In genomic region chr4:109821186-109821585, GRCh38 we compare ENCODE assay signal across 31 cellular contexts. TPM values are rescaled to one million over a fixed set of nuclear protein-coding genes. Genes with fewer than 3 reads are reported as not detected.
A peak's percentile ranks its signal among the peaks of the same experiment; 100 is the strongest.
DNase-seq lines count a peak whose midpoint lies in the region; ATAC-seq and TF ChIP-seq lines count a peak whose summit lies in the region.
"Had no signal": no experiment of that assay in that cellular context is flagged by ENCODE, and none has a peak within 500 bp of the region (broad histone marks: within the 10 kb centered on the region; RNA-seq: fewer than 3 reads in every experiment).

No MANE protein-coding gene starts in this region.

- no peaks in the 10 kb centered on the region for H3K27me3 ChIP-seq in CD4-positive, alpha-beta memory T cell (ENCODE audit: insufficient read depth, low read length)
- H3K27me3 ChIP-seq in foreskin keratinocyte: no peaks in the 10 kb centered on the region
- H3K27me3 ChIP-seq: pancreas had no signal

- H3K27me3 Mint-ChIP-seq in activated T-cell treated with anti-CD3 and anti-CD28 coated beads, Interleukin-2, amount 50 U/mL, for 24 hours: no peaks in the 10 kb centered on the region
- no peaks in the 10 kb centered on the region for H3K27me3 Mint-ChIP-seq in CD4-positive, alpha-beta memory T cell
- no peaks in the 10 kb centered on the region for H3K27me3 Mint-ChIP-seq in activated T-helper 2 cell treated with anti-CD3 and anti-CD28 coated beads, Interferon-gamma antibody, Interleukin-2, Interleukin-4, amounts not matched to agents 10 μg/mL and 5 μg/mL and 100 μg/mL, durations not matched to agents 14 hours and 24 hours and 36 hours (ENCODE audit: low read depth)
- no peaks in the 10 kb centered on the region for H3K27me3 Mint-ChIP-seq in naive thymus-derived CD8-positive, alpha-beta T cell
- H3K27me3 Mint-ChIP-seq: activated B cell treated with CpG ODN at 0.5 μM for 24 hours; activated naive CD8-positive, alpha-beta T cell treated with anti-CD3 and anti-CD28 coated beads, Interleukin-2, amount 10 ng/mL, durations not matched to agents 7 days and 5 days; CD8-positive, alpha-beta memory T cell; dendritic cell treated with granulocyte-macrophage colony-stimulating factor and Interleukin-4, amounts not matched to agents 40 ng/mL and 50 ng/mL, for 4 days; T-cell had no signal

- TF ChIP-seq CTCF in foreskin keratinocyte (conservative IDR thresholded peaks at IDR 0.05): no peak

- POLR2A ChIA-PET in CD4-positive, alpha-beta memory T cell (lab: Charles Lee; ENCODE audit: partially characterized antibody): no interaction called here
- POLR2A ChIA-PET in naive thymus-derived CD8-positive, alpha-beta T cell (lab: Charles Lee): no interaction called here

- ATAC-seq in naive thymus-derived CD8-positive, alpha-beta T cell: no peak
- no peak for ATAC-seq in foreskin keratinocyte
- ATAC-seq: left colon, pancreas, T-cell had no signal

- DNase-seq in activated T-cell treated with anti-CD3 and anti-CD28 coated beads, Interleukin-2, amount 50 U/mL, for 24 hours: no peak
- no peak for DNase-seq in activated T-cell treated with anti-CD3 and anti-CD28 coated beads, Interleukin-2, amount 50 U/mL, for 1 hour
- no peak for DNase-seq in CD4-positive, alpha-beta memory T cell
- DNase-seq in activated T-helper 2 cell treated with anti-CD3 and anti-CD28 coated beads, Interferon-gamma antibody, Interleukin-2, Interleukin-4, amounts not matched to agents 10 μg/mL and 5 μg/mL and 100 μg/mL, durations not matched to agents 14 hours and 24 hours and 36 hours (ENCODE audit: low spot score): no peak
- DNase-seq in naive thymus-derived CD8-positive, alpha-beta T cell: no peak
- DNase-seq in foreskin keratinocyte (no peak), GM19240 (ENCODE audit: insufficient read length, low spot score) (no peak)
- DNase-seq: activated B cell treated with CpG ODN at 0.5 μM for 24 hours; activated CD8-positive, alpha-beta memory T cell treated with anti-CD3 and anti-CD28 coated beads for 24 hours; activated naive CD8-positive, alpha-beta T cell treated with anti-CD3 and anti-CD28 coated beads, Interleukin-2, amount 10 ng/mL, durations not matched to agents 7 days and 5 days; CD8-positive, alpha-beta memory T cell; central memory CD4-positive, alpha-beta T cell; DMS 273 treated with DMSO at 0.1 percent for 48 hours; endodermal cell; glutamatergic neuron; GOT3; IMR-90; left colon; NCI-H2107; pancreas; retina; stimulated activated naive CD4-positive, alpha-beta T cell; T-cell had no signal

- CTCF ChIA-PET in CD4-positive, alpha-beta memory T cell (lab: Charles Lee; ENCODE audit: partially characterized antibody): interaction anchor here (0.5 to 1.2 kb wide), 2 partner anchors 13 to 388 kb away, joined by 3 to 4 read pairs; no protein-coding TSS in a partner anchor

- no peaks in the 10 kb centered on the region for H3K9me3 Mint-ChIP-seq in activated T-cell treated with anti-CD3 and anti-CD28 coated beads, Interleukin-2, amount 50 U/mL, for 24 hours
- no peaks in the 10 kb centered on the region for H3K9me3 Mint-ChIP-seq in CD4-positive, alpha-beta memory T cell
- no peaks in the 10 kb centered on the region for H3K9me3 Mint-ChIP-seq in activated T-helper 2 cell treated with anti-CD3 and anti-CD28 coated beads, Interferon-gamma antibody, Interleukin-2, Interleukin-4, amounts not matched to agents 10 μg/mL and 5 μg/mL and 100 μg/mL, durations not matched to agents 14 hours and 24 hours and 36 hours
- H3K9me3 Mint-ChIP-seq in naive thymus-derived CD8-positive, alpha-beta T cell: no peaks in the 10 kb centered on the region
- H3K9me3 Mint-ChIP-seq: activated B cell treated with CpG ODN at 0.5 μM for 24 hours; activated naive CD8-positive, alpha-beta T cell treated with anti-CD3 and anti-CD28 coated beads, Interleukin-2, amount 10 ng/mL, durations not matched to agents 7 days and 5 days; CD8-positive, alpha-beta memory T cell; dendritic cell treated with granulocyte-macrophage colony-stimulating factor and Interleukin-4, amounts not matched to agents 40 ng/mL and 50 ng/mL, for 4 days; endodermal cell; neural crest cell; T-cell had no signal

- H3K4me1 Mint-ChIP-seq in activated T-cell treated with anti-CD3 and anti-CD28 coated beads, Interleukin-2, amount 50 U/mL, for 24 hours (ENCODE audit: low read depth): peaks cover 61% of the 10 kb centered on the region
- peaks cover 20 to 30% (median 26%) of the 10 kb centered on the region in 4 donors for H3K4me1 Mint-ChIP-seq in CD4-positive, alpha-beta memory T cell
- H3K4me1 Mint-ChIP-seq in activated T-helper 2 cell treated with anti-CD3 and anti-CD28 coated beads, Interferon-gamma antibody, Interleukin-2, Interleukin-4, amounts not matched to agents 10 μg/mL and 5 μg/mL and 100 μg/mL, durations not matched to agents 14 hours and 24 hours and 36 hours (ENCODE audit: low read depth): peaks cover 43% of the 10 kb centered on the region
- H3K4me1 Mint-ChIP-seq in naive thymus-derived CD8-positive, alpha-beta T cell: peaks cover 19 to 39% (median 27%) of the 10 kb centered on the region in 4 donors

- intact Hi-C loops in CD4-positive, alpha-beta memory T cell (cut with micrococcal nuclease): loop anchor here (10.0 kb wide), 2 partner anchors 154 to 316 kb away; no protein-coding TSS in a partner anchor
- intact Hi-C loops in activated T-helper 2 cell treated with anti-CD3 and anti-CD28 coated beads, Interferon-gamma antibody, Interleukin-2, Interleukin-4, amounts not matched to agents 10 μg/mL and 5 μg/mL and 100 μg/mL, durations not matched to agents 14 hours and 24 hours and 36 hours (cut with micrococcal nuclease): no loop called here

- peaks cover 10% of the 10 kb centered on the region for H3K4me1 ChIP-seq in CD4-positive, alpha-beta memory T cell (ENCODE audit: insufficient read depth, low read length)
- H3K4me1 ChIP-seq in foreskin keratinocyte: no peaks in the 10 kb centered on the region

- peaks cover 45% of the 10 kb centered on the region for H3K36me3 ChIP-seq in CD4-positive, alpha-beta memory T cell (ENCODE audit: insufficient read depth, low read length)
- H3K36me3 ChIP-seq: thoracic aorta had no signal

- H3K36me3 Mint-ChIP-seq in activated T-cell treated with anti-CD3 and anti-CD28 coated beads, Interleukin-2, amount 50 U/mL, for 24 hours (ENCODE audit: low read depth): peaks cover 90% of the 10 kb centered on the region
- H3K36me3 Mint-ChIP-seq in CD4-positive, alpha-beta memory T cell: peaks cover 38 to 71% of the 10 kb centered on the region in 2 donors
- peaks cover 78% of the 10 kb centered on the region for H3K36me3 Mint-ChIP-seq in activated T-helper 2 cell treated with anti-CD3 and anti-CD28 coated beads, Interferon-gamma antibody, Interleukin-2, Interleukin-4, amounts not matched to agents 10 μg/mL and 5 μg/mL and 100 μg/mL, durations not matched to agents 14 hours and 24 hours and 36 hours (ENCODE audit: low read depth)
- peaks cover 14 to 78% (median 16%) of the 10 kb centered on the region in 3 donors for H3K36me3 Mint-ChIP-seq in naive thymus-derived CD8-positive, alpha-beta T cell

- peak overlapping the region; percentile 76 for H3K27ac Mint-ChIP-seq in activated T-cell treated with anti-CD3 and anti-CD28 coated beads, Interleukin-2, amount 50 U/mL, for 24 hours
- H3K27ac Mint-ChIP-seq in CD4-positive, alpha-beta memory T cell: peak overlapping the region in 5 of 7 donors; percentile 29 to 89 (median 42)
- H3K27ac Mint-ChIP-seq in activated T-helper 2 cell treated with anti-CD3 and anti-CD28 coated beads, Interferon-gamma antibody, Interleukin-2, Interleukin-4, amounts not matched to agents 10 μg/mL and 5 μg/mL and 100 μg/mL, durations not matched to agents 14 hours and 24 hours and 36 hours: peak overlapping the region; percentile 50
- H3K27ac Mint-ChIP-seq in naive thymus-derived CD8-positive, alpha-beta T cell: peak overlapping the region in 6 of 10 donors; percentile 2 to 81 (median 40)
- H3K27ac Mint-ChIP-seq: activated B cell treated with CpG ODN at 0.5 μM for 24 hours; dendritic cell treated with granulocyte-macrophage colony-stimulating factor and Interleukin-4, amounts not matched to agents 40 ng/mL and 50 ng/mL, for 4 days; endodermal cell had no signal

- H3K27ac ChIP-seq in CD4-positive, alpha-beta memory T cell (ENCODE audit: low read depth, low read length): no peak overlapping the region
- no peak overlapping the region for H3K27ac ChIP-seq in foreskin keratinocyte
- H3K27ac ChIP-seq: pancreas, RWPE1, thoracic aorta had no signal

- H3K4me3 ChIP-seq in CD4-positive, alpha-beta memory T cell (ENCODE audit: low read length in 2 of 2): no peak overlapping the region
- H3K4me3 ChIP-seq: pancreas, thoracic aorta had no signal

- peak overlapping the region; percentile 38 for H3K4me3 Mint-ChIP-seq in activated T-cell treated with anti-CD3 and anti-CD28 coated beads, Interleukin-2, amount 50 U/mL, for 24 hours
- H3K4me3 Mint-ChIP-seq in CD4-positive, alpha-beta memory T cell: no peak overlapping the region
- H3K4me3 Mint-ChIP-seq in activated T-helper 2 cell treated with anti-CD3 and anti-CD28 coated beads, Interferon-gamma antibody, Interleukin-2, Interleukin-4, amounts not matched to agents 10 μg/mL and 5 μg/mL and 100 μg/mL, durations not matched to agents 14 hours and 24 hours and 36 hours (ENCODE audit: low read depth): peak overlapping the region; percentile 11
- H3K4me3 Mint-ChIP-seq in naive thymus-derived CD8-positive, alpha-beta T cell: no peak overlapping the region
- H3K4me3 Mint-ChIP-seq: activated B cell treated with CpG ODN at 0.5 μM for 24 hours; activated naive CD8-positive, alpha-beta T cell treated with anti-CD3 and anti-CD28 coated beads, Interleukin-2, amount 10 ng/mL, durations not matched to agents 7 days and 5 days; CD8-positive, alpha-beta memory T cell; dendritic cell treated with granulocyte-macrophage colony-stimulating factor and Interleukin-4, amounts not matched to agents 40 ng/mL and 50 ng/mL, for 4 days; endodermal cell; neural crest cell; T-cell had no signal

- H3K9me3 ChIP-seq in CD4-positive, alpha-beta memory T cell (ENCODE audit: control insufficient read depth in 1 of 2, low read length in 2 of 2): no peaks in the 10 kb centered on the region
- H3K9me3 ChIP-seq: pancreas, thoracic aorta had no signal

RNA-seq across cellular contexts. Expression of gene GAR1, which starts 5.6 kb away (rescaled TPM):
- total RNA-seq in CD4-positive, alpha-beta memory T cell: 10 to 100 TPM; 13.7 to 14.1 TPM
- 10 to 100 TPM; 10.4 to 22.6 TPM for polyA plus RNA-seq in CD4-positive, alpha-beta memory T cell
- 43.6 and 44.8 TPM in 2 replicates for total RNA-seq in activated T-helper 2 cell treated with anti-CD3 and anti-CD28 coated beads, Interferon-gamma antibody, Interleukin-2, Interleukin-4, amounts not matched to agents 10 μg/mL and 5 μg/mL and 100 μg/mL, durations not matched to agents 14 hours and 24 hours and 36 hours
- total RNA-seq in naive thymus-derived CD8-positive, alpha-beta T cell: 10 to 100 TPM; 13.0 to 13.3 TPM
- polyA plus RNA-seq in naive thymus-derived CD8-positive, alpha-beta T cell: 10 to 100 TPM; 12.5 to 23.7 (median 16.2) TPM
- total RNA-seq in foreskin keratinocyte: 19.7 and 21.9 TPM in 2 replicates
- 46.6 and 47.9 TPM in 2 replicates for polyA plus RNA-seq in foreskin keratinocyte

RNA-seq across cellular contexts. Expression of gene RRH, which starts 6.6 kb away (rescaled TPM):
- total RNA-seq in CD4-positive, alpha-beta memory T cell: under 1 TPM in 1 of 2 experiments, not detected in 1; 0.30 TPM
- polyA plus RNA-seq in CD4-positive, alpha-beta memory T cell: not detected
- 0.16 TPM in 1 of 2 replicates, not detected in the other for total RNA-seq in activated T-helper 2 cell treated with anti-CD3 and anti-CD28 coated beads, Interferon-gamma antibody, Interleukin-2, Interleukin-4, amounts not matched to agents 10 μg/mL and 5 μg/mL and 100 μg/mL, durations not matched to agents 14 hours and 24 hours and 36 hours
- total RNA-seq in naive thymus-derived CD8-positive, alpha-beta T cell: under 1 TPM in 1 of 2 experiments, not detected in 1; 0.42 TPM
- polyA plus RNA-seq in naive thymus-derived CD8-positive, alpha-beta T cell: not detected
- 0.10 TPM in 1 of 2 replicates, not detected in the other for total RNA-seq in foreskin keratinocyte
- 0.03 and 0.04 TPM in 2 replicates for polyA plus RNA-seq in foreskin keratinocyte
- total RNA-seq: activated B cell treated with CpG ODN at 0.5 μM for 24 hours; activated naive CD8-positive, alpha-beta T cell treated with anti-CD3 and anti-CD28 coated beads, Interleukin-2, amount 10 ng/mL, durations not matched to agents 7 days and 5 days; IMR-90; left colon; LHCN-M2; SK-MEL-5 had no signal
- polyA plus RNA-seq: CD8-positive, alpha-beta memory T cell; urinary bladder had no signal

RNA-seq across cellular contexts. Expression of gene CFI, which starts 19.4 kb away (rescaled TPM):
- total RNA-seq in CD4-positive, alpha-beta memory T cell: not detected
- polyA plus RNA-seq in CD4-positive, alpha-beta memory T cell: not detected
- 0.21 and 0.62 TPM in 2 replicates for total RNA-seq in activated T-helper 2 cell treated with anti-CD3 and anti-CD28 coated beads, Interferon-gamma antibody, Interleukin-2, Interleukin-4, amounts not matched to agents 10 μg/mL and 5 μg/mL and 100 μg/mL, durations not matched to agents 14 hours and 24 hours and 36 hours
- not detected for total RNA-seq in naive thymus-derived CD8-positive, alpha-beta T cell
- not detected for polyA plus RNA-seq in naive thymus-derived CD8-positive, alpha-beta T cell
- total RNA-seq in foreskin keratinocyte: not detected in 2 replicates
- polyA plus RNA-seq in foreskin keratinocyte: not detected in 2 replicates
- total RNA-seq: activated B cell treated with CpG ODN at 0.5 μM for 24 hours; activated naive CD8-positive, alpha-beta T cell treated with anti-CD3 and anti-CD28 coated beads, Interleukin-2, amount 10 ng/mL, durations not matched to agents 7 days and 5 days; endodermal cell; neural crest cell had no signal
- polyA plus RNA-seq: CD8-positive, alpha-beta memory T cell had no signal

RNA-seq across cellular contexts. Expression of gene LRIT3, which starts 26.7 kb away (rescaled TPM):
- total RNA-seq in CD4-positive, alpha-beta memory T cell: under 1 TPM; 0.26 to 0.33 TPM
- polyA plus RNA-seq in CD4-positive, alpha-beta memory T cell: not detected
- 0.05 and 0.07 TPM in 2 replicates for total RNA-seq in activated T-helper 2 cell treated with anti-CD3 and anti-CD28 coated beads, Interferon-gamma antibody, Interleukin-2, Interleukin-4, amounts not matched to agents 10 μg/mL and 5 μg/mL and 100 μg/mL, durations not matched to agents 14 hours and 24 hours and 36 hours
- under 1 TPM; 0.18 to 0.33 TPM for total RNA-seq in naive thymus-derived CD8-positive, alpha-beta T cell
- not detected for polyA plus RNA-seq in naive thymus-derived CD8-positive, alpha-beta T cell
- total RNA-seq in foreskin keratinocyte: 0.04 TPM in 1 of 2 replicates, not detected in the other
- polyA plus RNA-seq in foreskin keratinocyte: 0.02 and 0.03 TPM in 2 replicates
- total RNA-seq: IMR-90, LHCN-M2, lung microvascular endothelial cell, SK-MEL-5 had no signal
- polyA plus RNA-seq: CD8-positive, alpha-beta memory T cell had no signal

Comparison
In these comparisons a context has a peak if more than half of its experiments do, and no peak if none do; other contexts are left out.
1. H3K4me3 Mint-ChIP-seq: peak in activated T-cell treated with anti-CD3 and anti-CD28 coated beads, Interleukin-2, amount 50 U/mL, for 24 hours (single experiment) and activated T-helper 2 cell treated with anti-CD3 and anti-CD28 coated beads, Interferon-gamma antibody, Interleukin-2, Interleukin-4, amounts not matched to agents 10 μg/mL and 5 μg/mL and 100 μg/mL, durations not matched to agents 14 hours and 24 hours and 36 hours (single experiment); none in CD4-positive, alpha-beta memory T cell (0 of 8) and naive thymus-derived CD8-positive, alpha-beta T cell (0 of 10).
2. Peak in every context shown above with its lines, with median percentiles within 50 percentile points of each other: H3K27ac Mint-ChIP-seq.